Comparison of ENCODE assay signal across 12 cellular contexts in the genomic region with DNA sequence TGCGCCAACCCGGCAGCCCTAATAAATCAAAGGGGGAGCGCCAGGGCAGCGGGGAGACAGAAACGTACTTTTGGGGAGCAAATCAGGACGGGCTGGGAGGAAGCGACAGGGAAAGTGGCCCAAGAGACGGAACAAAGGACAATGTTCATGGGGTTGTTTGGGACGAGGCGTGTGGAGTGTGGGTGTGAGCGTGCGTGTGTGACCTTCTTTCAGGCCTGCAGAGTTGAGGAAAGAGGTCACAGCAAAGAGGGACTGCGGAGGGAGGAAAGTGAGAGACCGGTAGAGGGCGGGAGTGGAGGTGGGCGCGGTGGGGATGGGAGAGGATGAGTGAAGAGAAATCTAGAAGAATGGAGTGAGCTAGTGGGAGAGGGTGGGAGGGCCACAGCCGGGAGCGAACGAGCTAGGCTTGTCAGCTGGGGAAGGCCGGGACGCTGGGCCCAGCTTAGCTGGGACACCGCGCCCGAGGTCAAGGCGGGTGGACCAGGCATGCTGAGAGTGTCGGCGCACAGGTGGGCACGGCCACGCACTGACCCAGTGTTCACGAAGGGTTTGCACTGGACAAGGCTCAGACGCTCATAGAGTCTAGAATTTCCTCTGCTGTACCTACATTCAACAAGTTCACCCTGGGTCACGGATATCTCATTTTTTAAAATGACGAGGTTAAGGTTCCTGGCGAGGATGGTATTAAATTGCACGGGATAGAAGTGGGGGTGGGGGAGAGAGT. TPM values are rescaled to one million over a fixed set of nuclear protein-coding genes. Genes with fewer than 3 reads are reported as not detected.
A peak's percentile ranks its signal among the peaks of the same experiment; 100 is the strongest.
DNase-seq lines count a peak whose midpoint lies in the region; ATAC-seq and TF ChIP-seq lines count a peak whose summit lies in the region.
"Had no signal": no experiment of that assay in that cellular context is flagged by ENCODE, and none has a peak within 500 bp of the region (broad histone marks: within the 10 kb centered on the region; RNA-seq: fewer than 3 reads in every experiment).

No MANE protein-coding gene starts in this region.

- peak overlapping the region; percentile 29 to 45 for H3K4me3 ChIP-seq in tibial artery

- CTCF ChIA-PET in activated naive CD4-positive, alpha-beta T cell treated with anti-CD3 and anti-CD28 coated beads, Interleukin-2, amount 10 ng/mL, durations not matched to agents 7 days and 5 days (lab: Charles Lee) = no interaction called here
- CTCF ChIA-PET in MCF 10A (lab: Yijun Ruan, JAX) = no interaction called here

- DNase-seq in activated naive CD4-positive, alpha-beta T cell treated with anti-CD3 and anti-CD28 coated beads, Interleukin-2, amount 10 ng/mL, durations not matched to agents 7 days and 5 days = no peak
- no peak for DNase-seq in activated naive CD4-positive, alpha-beta T cell treated with anti-CD3 and anti-CD28 coated beads, Interleukin-2, amount 50 U/mL, for 72 hours (ENCODE audit: low spot score in 2 of 2)
- DNase-seq in MCF 10A (ENCODE audit: unreplicated experiment) (no peak), left colon (no peak), tibial artery (no peak), NCI-H226 (no peak), COR-L47 (lab: John Stamatoyannopoulos, UW) (no peak), kidney glomerular epithelial cell (lab: John Stamatoyannopoulos, UW) (no peak)
- DNase-seq: activated CD4-positive, alpha-beta T cell treated with anti-CD3 and anti-CD28 coated beads for 48 hours; KG1 had no signal

- TF ChIP-seq CTCF in MCF 10A (IDR thresholded peaks at IDR 0.05; ENCODE audit: unreplicated experiment) (no peak), tibial artery (IDR thresholded peaks at IDR 0.05) (no peak)

- BruUV-seq in MCF 10A (replicated peaks; lab: Mats Ljungman, UMichigan) = no TSS peak

- POLR2A ChIA-PET in MCF 10A (lab: Yijun Ruan, JAX) = no interaction called here

- no peaks in the 10 kb centered on the region for H3K4me1 Mint-ChIP-seq in activated naive CD4-positive, alpha-beta T cell treated with anti-CD3 and anti-CD28 coated beads, Interleukin-2, amount 10 ng/mL, durations not matched to agents 7 days and 5 days
- peaks cover 6% of the 10 kb centered on the region for H3K4me1 Mint-ChIP-seq in MCF 10A (ENCODE audit: insufficient read depth, unreplicated experiment)

- peaks cover 0 to 25% (median 17%) of the 10 kb centered on the region in 4 donors for H3K4me1 ChIP-seq in tibial artery

- H3K27ac ChIP-seq in tibial artery = no peak overlapping the region
- H3K27ac ChIP-seq: ascending aorta, upper lobe of left lung had no signal

- peaks cover 10% of the 10 kb centered on the region for H3K36me3 Mint-ChIP-seq in activated naive CD4-positive, alpha-beta T cell treated with anti-CD3 and anti-CD28 coated beads, Interleukin-2, amount 10 ng/mL, durations not matched to agents 7 days and 5 days
- H3K36me3 Mint-ChIP-seq in activated naive CD4-positive, alpha-beta T cell treated with anti-CD3 and anti-CD28 coated beads, Interleukin-2, amount 50 U/mL, for 72 hours = peaks cover 45 to 46% of the 10 kb centered on the region in 2 donors
- no peaks in the 10 kb centered on the region for H3K36me3 Mint-ChIP-seq in MCF 10A (ENCODE audit: insufficient read depth, unreplicated experiment)

- ATAC-seq in activated naive CD4-positive, alpha-beta T cell treated with anti-CD3 and anti-CD28 coated beads, Interleukin-2, amount 50 U/mL, for 72 hours = no peak
- ATAC-seq in left colon = peak; percentile 42

- H3K9me3 ChIP-seq in tibial artery = no peaks in the 10 kb centered on the region
- H3K9me3 ChIP-seq: ascending aorta, upper lobe of left lung had no signal

- peaks cover 4% of the 10 kb centered on the region for H3K9me3 Mint-ChIP-seq in activated naive CD4-positive, alpha-beta T cell treated with anti-CD3 and anti-CD28 coated beads, Interleukin-2, amount 10 ng/mL, durations not matched to agents 7 days and 5 days
- peaks cover 9 to 13% of the 10 kb centered on the region in 2 donors for H3K9me3 Mint-ChIP-seq in activated naive CD4-positive, alpha-beta T cell treated with anti-CD3 and anti-CD28 coated beads, Interleukin-2, amount 50 U/mL, for 72 hours
- peaks cover 9% of the 10 kb centered on the region for H3K9me3 Mint-ChIP-seq in MCF 10A (ENCODE audit: unreplicated experiment)

- H3K27me3 Mint-ChIP-seq in activated naive CD4-positive, alpha-beta T cell treated with anti-CD3 and anti-CD28 coated beads, Interleukin-2, amount 10 ng/mL, durations not matched to agents 7 days and 5 days = peaks cover 90% of the 10 kb centered on the region
- H3K27me3 Mint-ChIP-seq in MCF 10A (ENCODE audit: insufficient read depth, unreplicated experiment) = peaks cover 55% of the 10 kb centered on the region

- H3K4me3 Mint-ChIP-seq in activated naive CD4-positive, alpha-beta T cell treated with anti-CD3 and anti-CD28 coated beads, Interleukin-2, amount 10 ng/mL, durations not matched to agents 7 days and 5 days = peak overlapping the region; percentile 18
- peak overlapping the region; percentile 66 for H3K4me3 Mint-ChIP-seq in MCF 10A (ENCODE audit: unreplicated experiment)

- peaks cover 0 to 99% of the 10 kb centered on the region in 2 donors for H3K27me3 ChIP-seq in tibial artery

- H3K36me3 ChIP-seq in tibial artery = no peaks in the 10 kb centered on the region
- H3K36me3 ChIP-seq: ascending aorta, upper lobe of left lung had no signal

- peak overlapping the region; percentile 71 for H3K27ac Mint-ChIP-seq in activated naive CD4-positive, alpha-beta T cell treated with anti-CD3 and anti-CD28 coated beads, Interleukin-2, amount 10 ng/mL, durations not matched to agents 7 days and 5 days
- no peak overlapping the region for H3K27ac Mint-ChIP-seq in activated naive CD4-positive, alpha-beta T cell treated with anti-CD3 and anti-CD28 coated beads, Interleukin-2, amount 50 U/mL, for 72 hours
- H3K27ac Mint-ChIP-seq in MCF 10A (ENCODE audit: low read depth, unreplicated experiment) = no peak overlapping the region

- intact Hi-C loops in MCF 10A (cut with micrococcal nuclease) = loop anchor here (10.0 kb wide), 1 partner anchor 497 kb away; no protein-coding TSS in a partner anchor
- intact Hi-C loops in left colon (cut with DNase I, micrococcal nuclease) = loop anchor here in 1 of 2 donors (10.0 kb wide), 1 partner anchor 837 kb away; no protein-coding TSS in a partner anchor
- intact Hi-C loops in tibial artery (cut with DNase I; ENCODE audit: low total_unique reads) = no loop called here

RNA-seq across cellular contexts. Expression of a gene that starts 14.7 kb away (rescaled TPM):
- total RNA-seq in activated naive CD4-positive, alpha-beta T cell treated with anti-CD3 and anti-CD28 coated beads, Interleukin-2, amount 50 U/mL, for 72 hours = not detected
- total RNA-seq in MCF 10A (2022) = 0.77 and 0.79 TPM in 2 replicates
- 1 to 10 TPM; 1.1 TPM for total RNA-seq in left colon
- total RNA-seq: ascending aorta had no signal
